In the genomic region with DNA sequence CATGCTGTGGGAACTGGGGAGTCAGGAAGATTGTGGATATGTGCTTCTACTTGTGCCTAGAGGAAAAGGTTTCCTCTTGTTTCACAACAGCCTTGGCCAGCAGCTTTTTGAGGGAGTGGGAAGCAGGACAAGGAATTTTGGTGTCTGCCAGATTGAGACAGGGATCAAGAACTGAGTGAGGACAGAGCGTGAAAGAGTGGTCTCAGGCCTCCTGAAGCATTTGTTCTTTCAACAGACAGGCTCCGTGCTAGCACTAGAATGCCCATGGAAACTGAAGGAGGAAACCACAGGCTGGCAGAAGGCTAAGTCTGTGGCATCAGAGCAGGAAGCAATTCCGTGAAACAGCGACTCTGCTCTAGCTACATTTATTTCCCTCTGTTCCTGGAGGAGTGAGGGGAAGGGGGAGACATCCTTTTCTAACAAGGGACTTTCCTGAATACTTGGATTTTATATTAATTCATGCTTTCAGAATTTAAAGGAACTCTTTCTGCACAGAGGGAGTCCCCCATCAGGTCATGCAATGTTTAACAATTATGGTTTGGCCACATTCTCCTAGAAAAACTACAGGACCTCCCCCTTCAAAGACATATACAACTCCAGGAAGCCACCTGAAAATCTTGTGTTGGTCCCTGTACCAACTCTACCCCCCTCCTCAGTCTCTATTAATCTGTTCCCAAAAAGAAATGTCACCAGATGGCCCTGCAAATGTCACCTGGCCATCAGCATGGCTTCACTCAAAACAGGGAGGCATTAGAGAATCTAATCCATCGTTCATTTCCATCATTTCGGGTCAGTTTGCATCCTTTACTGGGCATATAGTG, we compare ENCODE assay signal across 1 cellular context.
TF ChIP-seq lines count a peak whose summit lies in the region.

No MANE protein-coding gene starts in this region.

TF ChIP-seq in H1, 55 proteins besides CTCF, POLR2A, EP300 and RAD21:
- no peak for TF ChIP-seq SUZ12 (IDR thresholded peaks at IDR 0.05; ENCODE audit: low read length)
